ENCODE assay signal across 1 cellular context in the genomic region with DNA sequence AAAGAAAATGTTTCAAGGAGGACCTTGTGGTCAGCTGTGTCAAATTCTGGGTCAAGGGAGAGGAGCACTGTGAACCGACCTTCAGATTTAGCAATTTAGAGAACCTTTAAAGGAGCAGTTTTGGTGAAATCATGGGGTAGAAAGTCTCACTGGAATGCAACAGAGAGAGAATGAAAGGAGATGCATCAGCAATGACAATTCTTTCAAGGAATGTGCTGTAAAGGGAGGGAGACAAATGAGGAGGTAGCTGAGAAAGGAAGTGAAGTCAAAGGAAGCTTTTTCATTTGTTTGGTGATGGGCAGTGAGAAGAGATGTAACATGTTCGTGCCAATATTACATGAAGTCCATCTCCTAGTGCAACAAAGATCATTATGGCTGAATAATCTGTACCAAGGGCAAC.
TF ChIP-seq lines count a peak whose summit lies in the region.

No MANE protein-coding gene starts in this region.

TF ChIP-seq in GM23338, 12 proteins besides CTCF, POLR2A, EP300 and RAD21 (continued from another document):
- TF ChIP-seq, protein P1, sequence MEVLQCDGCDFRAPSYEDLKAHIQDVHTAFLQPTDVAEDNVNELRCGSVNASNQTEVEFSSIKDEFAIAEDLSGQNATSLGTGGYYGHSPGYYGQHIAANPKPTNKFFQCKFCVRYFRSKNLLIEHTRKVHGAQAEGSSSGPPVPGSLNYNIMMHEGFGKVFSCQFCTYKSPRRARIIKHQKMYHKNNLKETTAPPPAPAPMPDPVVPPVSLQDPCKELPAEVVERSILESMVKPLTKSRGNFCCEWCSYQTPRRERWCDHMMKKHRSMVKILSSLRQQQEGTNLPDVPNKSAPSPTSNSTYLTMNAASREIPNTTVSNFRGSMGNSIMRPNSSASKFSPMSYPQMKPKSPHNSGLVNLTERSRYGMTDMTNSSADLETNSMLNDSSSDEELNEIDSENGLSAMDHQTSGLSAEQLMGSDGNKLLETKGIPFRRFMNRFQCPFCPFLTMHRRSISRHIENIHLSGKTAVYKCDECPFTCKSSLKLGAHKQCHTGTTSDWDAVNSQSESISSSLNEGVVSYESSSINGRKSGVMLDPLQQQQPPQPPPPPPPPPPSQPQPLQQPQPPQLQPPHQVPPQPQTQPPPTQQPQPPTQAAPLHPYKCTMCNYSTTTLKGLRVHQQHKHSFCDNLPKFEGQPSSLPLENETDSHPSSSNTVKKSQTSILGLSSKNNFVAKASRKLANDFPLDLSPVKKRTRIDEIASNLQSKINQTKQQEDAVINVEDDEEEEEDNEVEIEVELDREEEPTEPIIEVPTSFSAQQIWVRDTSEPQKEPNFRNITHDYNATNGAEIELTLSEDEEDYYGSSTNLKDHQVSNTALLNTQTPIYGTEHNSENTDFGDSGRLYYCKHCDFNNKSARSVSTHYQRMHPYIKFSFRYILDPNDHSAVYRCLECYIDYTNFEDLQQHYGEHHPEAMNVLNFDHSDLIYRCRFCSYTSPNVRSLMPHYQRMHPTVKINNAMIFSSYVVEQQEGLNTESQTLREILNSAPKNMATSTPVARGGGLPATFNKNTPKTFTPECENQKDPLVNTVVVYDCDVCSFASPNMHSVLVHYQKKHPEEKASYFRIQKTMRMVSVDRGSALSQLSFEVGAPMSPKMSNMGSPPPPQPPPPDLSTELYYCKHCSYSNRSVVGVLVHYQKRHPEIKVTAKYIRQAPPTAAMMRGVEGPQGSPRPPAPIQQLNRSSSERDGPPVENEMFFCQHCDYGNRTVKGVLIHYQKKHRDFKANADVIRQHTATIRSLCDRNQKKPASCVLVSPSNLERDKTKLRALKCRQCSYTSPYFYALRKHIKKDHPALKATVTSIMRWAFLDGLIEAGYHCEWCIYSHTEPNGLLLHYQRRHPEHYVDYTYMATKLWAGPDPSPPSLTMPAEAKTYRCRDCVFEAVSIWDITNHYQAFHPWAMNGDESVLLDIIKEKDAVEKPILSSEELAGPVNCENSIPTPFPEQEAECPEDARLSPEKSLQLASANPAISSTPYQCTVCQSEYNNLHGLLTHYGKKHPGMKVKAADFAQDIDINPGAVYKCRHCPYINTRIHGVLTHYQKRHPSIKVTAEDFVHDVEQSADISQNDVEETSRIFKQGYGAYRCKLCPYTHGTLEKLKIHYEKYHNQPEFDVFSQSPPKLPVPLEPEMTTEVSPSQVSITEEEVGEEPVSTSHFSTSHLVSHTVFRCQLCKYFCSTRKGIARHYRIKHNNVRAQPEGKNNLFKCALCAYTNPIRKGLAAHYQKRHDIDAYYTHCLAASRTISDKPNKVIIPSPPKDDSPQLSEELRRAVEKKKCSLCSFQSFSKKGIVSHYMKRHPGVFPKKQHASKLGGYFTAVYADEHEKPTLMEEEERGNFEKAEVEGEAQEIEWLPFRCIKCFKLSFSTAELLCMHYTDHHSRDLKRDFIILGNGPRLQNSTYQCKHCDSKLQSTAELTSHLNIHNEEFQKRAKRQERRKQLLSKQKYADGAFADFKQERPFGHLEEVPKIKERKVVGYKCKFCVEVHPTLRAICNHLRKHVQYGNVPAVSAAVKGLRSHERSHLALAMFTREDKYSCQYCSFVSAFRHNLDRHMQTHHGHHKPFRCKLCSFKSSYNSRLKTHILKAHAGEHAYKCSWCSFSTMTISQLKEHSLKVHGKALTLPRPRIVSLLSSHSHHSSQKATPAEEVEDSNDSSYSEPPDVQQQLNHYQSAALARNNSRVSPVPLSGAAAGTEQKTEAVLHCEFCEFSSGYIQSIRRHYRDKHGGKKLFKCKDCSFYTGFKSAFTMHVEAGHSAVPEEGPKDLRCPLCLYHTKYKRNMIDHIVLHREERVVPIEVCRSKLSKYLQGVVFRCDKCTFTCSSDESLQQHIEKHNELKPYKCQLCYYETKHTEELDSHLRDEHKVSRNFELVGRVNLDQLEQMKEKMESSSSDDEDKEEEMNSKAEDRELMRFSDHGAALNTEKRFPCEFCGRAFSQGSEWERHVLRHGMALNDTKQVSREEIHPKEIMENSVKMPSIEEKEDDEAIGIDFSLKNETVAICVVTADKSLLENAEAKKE (CRISPR knock-in tag; IDR thresholded peaks at IDR 0.05), result peak; percentile 35; the same call in 1 of the 2 replicates
